31 cellular contexts compared by ENCODE assay signal in the genomic region with DNA sequence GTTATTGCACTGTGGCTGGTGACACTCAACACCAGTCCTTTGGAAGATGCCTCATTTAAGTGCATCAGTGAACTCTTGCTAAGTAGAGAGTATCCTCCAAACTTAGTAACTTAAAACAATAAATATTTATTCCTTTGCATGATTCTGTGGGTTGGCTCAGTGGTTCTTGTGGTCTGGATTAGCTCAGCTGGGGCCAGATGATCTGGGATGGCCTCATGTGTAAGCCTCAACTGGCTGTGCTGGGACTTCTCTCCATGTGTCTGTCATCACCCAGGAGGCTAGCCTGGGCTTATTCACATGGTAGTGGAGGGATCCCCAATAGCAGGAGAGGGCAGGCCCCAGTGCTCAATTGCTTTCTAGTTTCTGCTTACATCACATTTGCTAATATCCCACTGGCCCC. TPM values are rescaled to one million over a fixed set of nuclear protein-coding genes. Genes with fewer than 3 reads are reported as not detected.
A peak's percentile ranks its signal among the peaks of the same experiment; 100 is the strongest.
DNase-seq lines count a peak whose midpoint lies in the region; ATAC-seq and TF ChIP-seq lines count a peak whose summit lies in the region.
"Had no signal": no experiment of that assay in that cellular context is flagged by ENCODE, and none has a peak within 500 bp of the region (broad histone marks: within the 10 kb centered on the region; RNA-seq: fewer than 3 reads in every experiment).

No MANE protein-coding gene starts in this region.

- CTCF ChIA-PET in AG04450 (lab: Charles Lee) (no interaction called here), A673 (lab: Charles Lee) (no interaction called here)

- POLR2A ChIA-PET in AG04450 (lab: Yijun Ruan, JAX): no interaction called here
- POLR2A ChIA-PET in A673 (lab: Charles Lee; ENCODE audit: low non-redundant PET): no interaction called here

- BruUV-seq in A673 (replicated peaks; lab: Mats Ljungman, UMichigan): no TSS peak

- no peaks in the 10 kb centered on the region for H4K20me1 ChIP-seq in fibroblast of lung (ENCODE audit: control insufficient read depth, extremely low read depth, insufficient read depth, low read length)

- H2AFZ ChIP-seq in fibroblast of lung (ENCODE audit: low read length): no peak overlapping the region

- peaks cover 10% of the 10 kb centered on the region; the same call in 1 of the 2 replicates for H3K9me3 ChIP-seq in AG04450 (ENCODE audit: control insufficient read depth, insufficient read depth, low read length)
- no peaks in the 10 kb centered on the region for H3K9me3 ChIP-seq in fibroblast of lung (ENCODE audit: control insufficient read depth, insufficient read depth, low read depth, low read length)
- no peaks in the 10 kb centered on the region for H3K9me3 ChIP-seq in A673 (ENCODE audit: low read depth, low read length, poor library complexity, severe bottlenecking)
- H3K9me3 ChIP-seq: adrenal gland, left lung, uterus had no signal

- H3K36me3 ChIP-seq in fibroblast of lung (ENCODE audit: control insufficient read depth, insufficient read depth, low read length) (peaks cover 5% of the 10 kb centered on the region), A673 (ENCODE audit: insufficient read depth, low read length, poor library complexity, severe bottlenecking) (no peaks in the 10 kb centered on the region)
- H3K36me3 ChIP-seq: uterus had no signal

- H3K9ac ChIP-seq in fibroblast of lung (ENCODE audit: insufficient read depth, low read length): no peak overlapping the region

- TF ChIP-seq CTCF in AG04450 (IDR thresholded peaks at IDR 0.05; ENCODE audit: low read depth, low read length): no peak
- TF ChIP-seq CTCF in fibroblast of lung (conservative IDR thresholded peaks at IDR 0.05 in 1 of 2, IDR thresholded peaks at IDR 0.05 in 1 of 2; ENCODE audit: low read depth in 1 of 2, low read length in 2 of 2): no peak
- no peak for TF ChIP-seq CTCF in GM20000 (IDR thresholded peaks at IDR 0.05; ENCODE audit: extremely low read depth, missing control alignments)
- TF ChIP-seq CTCF in A673 (conservative IDR thresholded peaks at IDR 0.05; ENCODE audit: low read depth, low read length): no peak

- H3K4me1 ChIP-seq in fibroblast of lung (ENCODE audit: control insufficient read depth, extremely low read depth, insufficient read depth, low read length) (no peaks in the 10 kb centered on the region), A673 (ENCODE audit: insufficient read depth, low read length, poor library complexity, severe bottlenecking) (no peaks in the 10 kb centered on the region)
- H3K4me1 ChIP-seq: adrenal gland, left lung, uterus had no signal

- no peaks in the 10 kb centered on the region for H3K79me2 ChIP-seq in fibroblast of lung (ENCODE audit: control insufficient read depth, insufficient read depth, low read length)

- intact Hi-C loops in A673 (cut with micrococcal nuclease; ENCODE audit: unreplicated experiment): no loop called here

- no peak overlapping the region for H3K27ac ChIP-seq in AG04450 (ENCODE audit: low read depth, low read length)
- H3K27ac ChIP-seq in fibroblast of lung (ENCODE audit: insufficient read depth, low read length): no peak overlapping the region
- no peak overlapping the region for H3K27ac ChIP-seq in A673 (ENCODE audit: low read depth, low read length, poor library complexity, severe bottlenecking)
- H3K27ac ChIP-seq: adrenal gland, dorsolateral prefrontal cortex, left lung, SK-N-MC, uterus had no signal

- no peak for ATAC-seq in HG03097 (IDR thresholded peaks at IDR 0.05; ENCODE audit: low FRiP score, unreplicated experiment)
- ATAC-seq: left lung; naive thymus-derived CD8-positive, alpha-beta T cell; stimulated activated naive B cell treated with anti-CD40 and anti-IgM and Interleukin-4, amounts not matched to agents 10 μg/mL and 1 μg/mL and 100 μg/mL, for 72 hours; T-helper 17 cell had no signal

- DNase-seq in AG04450 (ENCODE audit: low read depth, low spot score) (peak; percentile 26), EL (peak; percentile 26), OCI-M1 (lab: John Stamatoyannopoulos, UW) (peak; percentile 41), fibroblast of lung (ENCODE audit: low read depth in 2 of 2) (peak; percentile 43 to 49), GM20000 (ENCODE audit: low spot score) (no peak), DMS 273 treated with DMSO at 0.1 percent for 48 hours (lab: John Stamatoyannopoulos, UW) (no peak), A673 (ENCODE audit: low spot score) (no peak)
- DNase-seq: activated CD4-positive, alpha-beta T cell treated with anti-CD3 and anti-CD28 coated beads for 4 hours; activated CD8-positive, alpha-beta memory T cell treated with anti-CD3 and anti-CD28 coated beads for 24 hours; activated gamma-delta T cell treated with Interleukin-2 at 50 U/mL for 16 hours; activated T-cell treated with anti-CD3 and anti-CD28 coated beads, Interleukin-2, amount 50 U/mL, for 1 hour; CD4-positive, CD25-positive, alpha-beta regulatory T cell; dorsolateral prefrontal cortex; foreskin melanocyte; Kasumi-1; left lung; naive thymus-derived CD8-positive, alpha-beta T cell; NCI-H1105 treated with DMSO at 0.1 percent for 48 hours; NCI-H2029; NCI-H226; NCI-H748 treated with DMSO at 0.1 percent for 48 hours; occipital lobe; stimulated activated CD4-positive, alpha-beta T cell treated with anti-CD3 and anti-CD28 coated beads, Interleukin-4, amount 100 ng/mL, for 24 hours; stimulated activated naive B cell treated with anti-CD40 and anti-IgM and Interleukin-4, amounts not matched to agents 10 μg/mL and 1 μg/mL and 100 μg/mL, for 72 hours; T-helper 17 cell; uterus had no signal

- no peak overlapping the region for H3K4me2 ChIP-seq in fibroblast of lung (ENCODE audit: extremely low read depth, insufficient read depth, low read length)

- peaks cover 3% of the 10 kb centered on the region for H3K27me3 ChIP-seq in AG04450 (ENCODE audit: control insufficient read depth, insufficient read depth, low read length)
- no peaks in the 10 kb centered on the region for H3K27me3 ChIP-seq in fibroblast of lung (ENCODE audit: control insufficient read depth, insufficient read depth, low read length)
- no peaks in the 10 kb centered on the region for H3K27me3 ChIP-seq in A673 (replicated peaks; ENCODE audit: insufficient read depth, low read depth, low read length, poor library complexity)
- H3K27me3 ChIP-seq: adrenal gland, uterus had no signal

- H3K4me3 ChIP-seq in AG04450 (ENCODE audit: low read depth, low read length) (no peak overlapping the region), fibroblast of lung (replicated peaks in 1 of 4; ENCODE audit: control extremely low read depth in 1 of 4, insufficient read depth in 1 of 4, low read depth in 3 of 4, low read length in 4 of 4) (no peak overlapping the region), A673 (ENCODE audit: low read depth, low read length, poor library complexity, severe bottlenecking) (no peak overlapping the region)
- H3K4me3 ChIP-seq: adrenal gland, dorsolateral prefrontal cortex, left lung, SK-N-MC, uterus had no signal

RNA-seq across cellular contexts. Expression of a gene that starts 8.3 kb away (rescaled TPM):
- polyA plus RNA-seq in AG04450 (2011; rRNA removed) (0.02 TPM in 2 replicates), fibroblast of lung (0.07 TPM in 1 of 2 replicates, not detected in the other)
- 0.09 TPM in 1 of 2 replicates, not detected in the other for polyA minus RNA-seq in AG04450 (2011; rRNA and poly(A)+ RNA removed)
- total RNA-seq in fibroblast of lung (under 0.01 TPM in 1 of 2 replicates, not detected in the other), A673 (2021) (0.15 TPM in 1 of 2 replicates, not detected in the other)
- polyA plus RNA-seq in fibroblast of lung (2012): 0.12 TPM in 1 of 2 replicates, not detected in the other
- polyA minus RNA-seq in fibroblast of lung (ENCODE audit: low replicate concordance): 0.27 TPM in 1 of 2 replicates, not detected in the other
- total RNA-seq: CD4-positive, CD25-positive, alpha-beta regulatory T cell; endothelial cell of umbilical vein; H4; naive thymus-derived CD8-positive, alpha-beta T cell; occipital lobe; T-helper 17 cell had no signal
- polyA plus RNA-seq: endothelial cell of umbilical vein; naive thymus-derived CD8-positive, alpha-beta T cell had no signal

RNA-seq across cellular contexts. Expression of a gene that starts 39.6 kb away (rescaled TPM):
- polyA plus RNA-seq in AG04450 (2011; rRNA removed) (63.2 and 76.3 TPM in 2 replicates), fibroblast of lung (43.4 and 54.3 TPM in 2 replicates)
- 21.3 and 37.0 TPM in 2 replicates for polyA minus RNA-seq in AG04450 (2011; rRNA and poly(A)+ RNA removed)
- total RNA-seq in fibroblast of lung (30.2 and 30.8 TPM in 2 replicates), A673 (2021) (43.4 and 51.5 TPM in 2 replicates)
- polyA plus RNA-seq in fibroblast of lung (2012): 33.9 and 35.6 TPM in 2 replicates
- polyA minus RNA-seq in fibroblast of lung (ENCODE audit: low replicate concordance): 27.2 and 32.6 TPM in 2 replicates

Comparison
In these comparisons a context has a peak if more than half of its experiments do, and no peak if none do; other contexts are left out.
1. DNase-seq: peak in AG04450 (single experiment), EL (single experiment), OCI-M1 (single experiment) and fibroblast of lung (2 of 2); none in GM20000 (single experiment), DMS 273 treated with DMSO at 0.1 percent for 48 hours (single experiment) and A673 (single experiment).